8 cellular contexts compared by ENCODE assay signal in the genomic region with DNA sequence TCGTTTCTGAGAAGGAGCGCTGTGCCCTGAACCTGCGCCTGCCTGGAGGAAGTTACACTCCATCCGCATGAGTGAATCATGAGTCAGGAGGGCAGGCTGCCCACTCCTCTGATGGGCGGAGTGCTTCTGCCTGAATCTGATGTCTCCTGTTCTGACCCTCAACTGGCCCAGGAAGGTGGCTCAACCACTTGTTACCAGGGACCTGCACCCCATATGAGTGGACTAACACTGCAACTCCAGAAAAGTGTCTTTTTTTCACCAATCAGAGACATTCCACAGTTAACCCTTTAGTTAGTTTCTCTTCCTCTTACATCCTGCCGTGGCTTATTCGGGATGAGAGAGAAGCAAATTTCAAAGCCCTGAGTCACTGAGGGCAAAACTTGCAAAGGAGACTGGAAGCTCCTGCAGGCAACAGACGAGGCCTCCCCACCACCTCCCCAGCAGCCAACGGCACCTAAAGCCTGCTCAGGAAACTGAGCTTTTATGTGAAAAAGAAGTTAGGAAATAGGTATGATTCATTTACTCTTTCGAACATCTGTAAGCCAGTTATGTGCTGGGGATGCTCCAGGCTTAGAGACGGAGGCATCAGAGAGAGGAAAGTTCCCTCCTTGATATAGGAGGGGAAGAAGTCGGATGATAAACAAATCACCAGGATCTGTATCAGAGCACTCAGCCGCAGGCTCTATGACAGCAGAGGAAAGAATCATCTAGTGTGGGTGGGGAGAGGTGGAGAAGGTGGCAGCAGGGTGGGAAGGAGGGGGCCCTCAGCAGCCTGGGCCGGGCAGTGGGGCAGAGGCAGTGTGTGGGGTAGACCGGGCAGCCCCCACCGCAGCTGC. TPM values are rescaled to one million over a fixed set of nuclear protein-coding genes. Genes with fewer than 3 reads are reported as not detected.
DNase-seq lines count a peak whose midpoint lies in the region; ATAC-seq and TF ChIP-seq lines count a peak whose summit lies in the region.

No MANE protein-coding gene starts in this region.

- in situ Hi-C loops in astrocyte of the cerebellum (cut with HindIII; ENCODE audit: low sequenced_read_pairs) = no loop called here

- DNase-seq in A172 (ENCODE audit: low spot score) (peak; percentile 94), SIG-M5 (lab: John Stamatoyannopoulos, UW) (peak; percentile 91), astrocyte of the cerebellum (ENCODE audit: low read depth) (peak; percentile 86), kidney glomerular epithelial cell (lab: John Stamatoyannopoulos, UW) (peak; percentile 96), NCI-H345 (lab: John Stamatoyannopoulos, UW) (no peak)
- peak; percentile 39 to 56 for DNase-seq in stimulated activated CD4-positive, alpha-beta T cell treated with anti-CD3 and anti-CD28 coated beads, Interleukin-4, amount 100 ng/mL, for 48 hours (ENCODE audit: low read depth in 2 of 2)

- peak; percentile 23 for ATAC-seq in GM18873 (IDR thresholded peaks at IDR 0.05; ENCODE audit: low FRiP score, unreplicated experiment)
- ATAC-seq in HG03097 (IDR thresholded peaks at IDR 0.05; ENCODE audit: low FRiP score, unreplicated experiment) = peak; percentile 40

- no peak overlapping the region for H3K4me3 ChIP-seq in astrocyte of the cerebellum (ENCODE audit: low read depth, low read length)

- no peak for TF ChIP-seq CTCF in astrocyte of the cerebellum (IDR thresholded peaks at IDR 0.05; ENCODE audit: low read depth, low read length, missing control alignments)

RNA-seq across cellular contexts. Expression of a gene that starts 31.0 kb away (rescaled TPM):
- total RNA-seq in A172 (2014; rRNA removed; shearing (Covaris generic)) = not detected in 2 replicates
